ENCODE assay signal across 18 cellular contexts in genomic region chr16:84780977-84781376, GRCh38. TPM values are rescaled to one million over a fixed set of nuclear protein-coding genes. Genes with fewer than 3 reads are reported as not detected.
A peak's percentile ranks its signal among the peaks of the same experiment; 100 is the strongest.
DNase-seq lines count a peak whose midpoint lies in the region; ATAC-seq and TF ChIP-seq lines count a peak whose summit lies in the region.
"Had no signal": no experiment of that assay in that cellular context is flagged by ENCODE, and none has a peak within 500 bp of the region (broad histone marks: within the 10 kb centered on the region; RNA-seq: fewer than 3 reads in every experiment).

No MANE protein-coding gene starts in this region.

- H3K27ac ChIP-seq in RWPE2 (ENCODE audit: poor library complexity, severe bottlenecking) (no peak overlapping the region), substantia nigra (ENCODE audit: low read depth, low read length, poor library complexity, severe bottlenecking) (peak overlapping the region; percentile 9)
- H3K27ac ChIP-seq: HL-60 had no signal

- peaks cover 41% of the 10 kb centered on the region for H3K36me3 ChIP-seq in RWPE2 (ENCODE audit: low read depth)

- in situ Hi-C loops in G401 (cut with HindIII; ENCODE audit: low sequenced_read_pairs) = no loop called here

- DNase-seq in G401 (ENCODE audit: low spot score) (peak; percentile 19), RWPE2 (ENCODE audit: low spot score) (no peak), medulla oblongata (ENCODE audit: extremely low spot score) (peak; percentile 20), substantia nigra (lab: John Stamatoyannopoulos, UW) (no peak)
- DNase-seq: BE2C; CD4-positive, alpha-beta memory T cell; DMS79; MV-4-11; NCI-H1417 treated with DMSO at 0.1 percent for 48 hours; NCI-H2029; NCI-H2171; NCI-H446 treated with DMSO at 0.1 percent for 48 hours; NK-92 treated with Interleukin-12 subunit alpha and Interleukin-12 subunit beta, amount 100 ng/mL, for 24 hours had no signal

- no peaks in the 10 kb centered on the region for H3K9me3 ChIP-seq in RWPE2 (ENCODE audit: severe bottlenecking)
- H3K9me3 ChIP-seq: BE2C, HAP-1 had no signal

- no peaks in the 10 kb centered on the region for H3K4me1 ChIP-seq in RWPE2 (ENCODE audit: insufficient read depth, poor library complexity, severe bottlenecking)
- H3K4me1 ChIP-seq: HAP-1 had no signal

- no peak overlapping the region for H3K4me3 ChIP-seq in RWPE2 (ENCODE audit: severe bottlenecking)
- H3K4me3 ChIP-seq: HAP-1 had no signal

- ATAC-seq in RWPE2 (ENCODE audit: low read depth) (peak; percentile 32; the same call in 2 of the 3 replicates), GM21367 (IDR thresholded peaks at IDR 0.05; ENCODE audit: unreplicated experiment) (no peak), GM19452 (IDR thresholded peaks at IDR 0.05; ENCODE audit: unreplicated experiment) (no peak), GM18498 (IDR thresholded peaks at IDR 0.05; ENCODE audit: unreplicated experiment) (no peak)

- no peaks in the 10 kb centered on the region for H3K27me3 ChIP-seq in RWPE2 (ENCODE audit: insufficient read depth, poor library complexity, severe bottlenecking)
- H3K27me3 ChIP-seq: BE2C had no signal

- no peak for TF ChIP-seq CTCF in RWPE2 (IDR thresholded peaks at IDR 0.05; ENCODE audit: poor library complexity, severe bottlenecking)

RNA-seq across cellular contexts. Expression of gene CRISPLD2, which starts 38.8 kb away (rescaled TPM):
- total RNA-seq in G401 (2014; rRNA removed; shearing (Covaris generic)) = 0.03 TPM in 1 of 2 replicates, not detected in the other

Comparison
In these comparisons a context has a peak if more than half of its experiments do, and no peak if none do; other contexts are left out.
1. DNase-seq: peak in G401 (single experiment) and medulla oblongata (single experiment); none in RWPE2 (single experiment) and substantia nigra (0 of 49).